In the genomic region with DNA sequence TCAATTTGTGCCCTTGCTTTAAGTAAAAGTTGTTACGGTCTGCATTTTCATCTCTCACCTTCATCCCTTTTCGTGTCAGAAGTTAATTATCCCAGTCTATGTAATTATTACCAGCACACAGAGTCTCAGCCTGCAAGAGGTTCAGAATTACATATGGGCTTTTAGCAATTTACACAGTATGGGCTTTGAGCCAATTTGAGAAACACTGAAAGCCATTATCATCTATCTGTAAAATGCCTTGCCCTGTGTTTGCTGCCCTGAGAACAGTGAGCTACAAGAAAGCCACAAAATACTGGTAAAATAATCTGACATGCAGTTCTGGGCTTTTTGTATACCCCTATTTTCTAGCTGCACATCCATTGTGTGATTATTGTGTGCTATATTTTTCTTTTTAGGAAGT, we compare ENCODE assay signal across 1 cellular context.
TF ChIP-seq lines count a peak whose summit lies in the region.

No MANE protein-coding gene starts in this region.

TF ChIP-seq in SK-N-SH, 30 proteins besides CTCF, POLR2A, EP300 and RAD21 (continued from another document):
- TF ChIP-seq, protein P1, sequence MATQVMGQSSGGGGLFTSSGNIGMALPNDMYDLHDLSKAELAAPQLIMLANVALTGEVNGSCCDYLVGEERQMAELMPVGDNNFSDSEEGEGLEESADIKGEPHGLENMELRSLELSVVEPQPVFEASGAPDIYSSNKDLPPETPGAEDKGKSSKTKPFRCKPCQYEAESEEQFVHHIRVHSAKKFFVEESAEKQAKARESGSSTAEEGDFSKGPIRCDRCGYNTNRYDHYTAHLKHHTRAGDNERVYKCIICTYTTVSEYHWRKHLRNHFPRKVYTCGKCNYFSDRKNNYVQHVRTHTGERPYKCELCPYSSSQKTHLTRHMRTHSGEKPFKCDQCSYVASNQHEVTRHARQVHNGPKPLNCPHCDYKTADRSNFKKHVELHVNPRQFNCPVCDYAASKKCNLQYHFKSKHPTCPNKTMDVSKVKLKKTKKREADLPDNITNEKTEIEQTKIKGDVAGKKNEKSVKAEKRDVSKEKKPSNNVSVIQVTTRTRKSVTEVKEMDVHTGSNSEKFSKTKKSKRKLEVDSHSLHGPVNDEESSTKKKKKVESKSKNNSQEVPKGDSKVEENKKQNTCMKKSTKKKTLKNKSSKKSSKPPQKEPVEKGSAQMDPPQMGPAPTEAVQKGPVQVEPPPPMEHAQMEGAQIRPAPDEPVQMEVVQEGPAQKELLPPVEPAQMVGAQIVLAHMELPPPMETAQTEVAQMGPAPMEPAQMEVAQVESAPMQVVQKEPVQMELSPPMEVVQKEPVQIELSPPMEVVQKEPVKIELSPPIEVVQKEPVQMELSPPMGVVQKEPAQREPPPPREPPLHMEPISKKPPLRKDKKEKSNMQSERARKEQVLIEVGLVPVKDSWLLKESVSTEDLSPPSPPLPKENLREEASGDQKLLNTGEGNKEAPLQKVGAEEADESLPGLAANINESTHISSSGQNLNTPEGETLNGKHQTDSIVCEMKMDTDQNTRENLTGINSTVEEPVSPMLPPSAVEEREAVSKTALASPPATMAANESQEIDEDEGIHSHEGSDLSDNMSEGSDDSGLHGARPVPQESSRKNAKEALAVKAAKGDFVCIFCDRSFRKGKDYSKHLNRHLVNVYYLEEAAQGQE (IDR thresholded peaks at IDR 0.05; ENCODE audit: low read depth, low read length): no peak
- 0 out of 2 replicates have a peak, but pooled peaks have one; percentile 21 for TF ChIP-seq FOXJ3 (CRISPR knock-in tag; IDR thresholded peaks at IDR 0.05)
- TF ChIP-seq MEF2A (IDR thresholded peaks at IDR 0.05; ENCODE audit: borderline replicate concordance, low read depth): no peak
- no peak for TF ChIP-seq POLR2AphosphoS5 (IDR thresholded peaks at IDR 0.05; ENCODE audit: low read depth, low read length)
- TF ChIP-seq TEAD4 (IDR thresholded peaks at IDR 0.05; ENCODE audit: borderline replicate concordance, insufficient read depth): no peak
- TF ChIP-seq, protein P2, sequence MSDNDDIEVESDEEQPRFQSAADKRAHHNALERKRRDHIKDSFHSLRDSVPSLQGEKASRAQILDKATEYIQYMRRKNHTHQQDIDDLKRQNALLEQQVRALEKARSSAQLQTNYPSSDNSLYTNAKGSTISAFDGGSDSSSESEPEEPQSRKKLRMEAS (IDR thresholded peaks at IDR 0.05; ENCODE audit: low read depth): no peak
- no peak for TF ChIP-seq NFIC (IDR thresholded peaks at IDR 0.05; ENCODE audit: borderline replicate concordance)
- TF ChIP-seq RXRA (IDR thresholded peaks at IDR 0.05; ENCODE audit: borderline replicate concordance, low read depth): no peak
- TF ChIP-seq GATA2 (CRISPR knock-in tag; IDR thresholded peaks at IDR 0.05): peak; percentile 73
- peak; percentile 35 for TF ChIP-seq CHD2 (IDR thresholded peaks at IDR 0.05; ENCODE audit: low read length, partially characterized antibody)
